ENCODE assay signal across 8 cellular contexts in the genomic region with DNA sequence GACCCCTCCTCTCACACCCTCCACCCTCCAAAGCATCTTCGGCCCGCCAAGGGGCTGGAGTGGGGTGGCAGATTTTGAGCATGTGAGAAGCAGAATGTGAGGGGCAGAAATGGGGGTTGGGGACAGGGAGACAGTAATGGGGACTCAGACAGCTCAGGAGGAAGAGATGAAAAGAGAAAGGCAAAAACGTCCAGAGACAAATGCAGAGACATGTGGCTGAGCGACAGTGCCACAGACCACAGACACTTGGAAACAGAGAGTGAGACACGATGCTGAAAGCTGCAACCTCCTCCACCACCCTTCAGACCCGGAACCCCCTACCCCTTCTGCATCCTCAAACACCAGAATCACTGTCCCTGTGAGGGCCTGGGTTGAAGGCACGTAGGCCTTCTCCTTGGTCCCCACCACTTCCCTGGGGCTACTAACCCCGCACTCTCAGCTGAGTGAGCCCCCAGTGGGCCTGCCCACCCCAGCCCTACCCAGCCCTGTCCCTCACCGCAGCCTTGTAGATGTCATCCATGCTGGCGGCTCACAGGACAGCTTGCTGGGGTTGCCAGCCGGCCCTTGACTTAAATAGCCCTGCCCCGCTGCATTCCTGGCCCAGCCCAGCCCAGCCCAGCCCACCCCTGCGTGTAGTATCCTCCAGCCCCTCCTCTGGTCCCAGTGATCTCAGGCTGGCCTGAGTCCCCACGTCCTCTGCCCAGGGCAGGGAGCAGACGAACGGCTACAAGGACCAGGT. TPM values are rescaled to one million over a fixed set of nuclear protein-coding genes. Genes with fewer than 3 reads are reported as not detected.
DNase-seq lines count a peak whose midpoint lies in the region; ATAC-seq and TF ChIP-seq lines count a peak whose summit lies in the region.

A gene (minus strand): TSS at position 546 of the 739 bp plus-strand sequence. CDS start 26 bp downstream, at position 520.

- H3K4me3 Mint-ChIP-seq in activated naive CD4-positive, alpha-beta T cell treated with anti-CD3 and anti-CD28 coated beads, Interleukin-2, amount 50 U/mL, for 24 hours: peak within 1 kb of the TSS; percentile 93
- H3K4me3 Mint-ChIP-seq in chondrocyte (ENCODE audit: unreplicated experiment): peak within 1 kb of the TSS; percentile 100

- H3K27me3 ChIP-seq in mucosa of rectum (ENCODE audit: control insufficient read depth in 2 of 2, insufficient read depth in 2 of 2, low read length in 2 of 2) (no peaks in the 10 kb centered on the region), vagina (no peaks in the 10 kb centered on the region)

- peak within 1 kb of the TSS; percentile 99 for H3K27ac Mint-ChIP-seq in activated naive CD4-positive, alpha-beta T cell treated with anti-CD3 and anti-CD28 coated beads, Interleukin-2, amount 50 U/mL, for 24 hours
- H3K27ac Mint-ChIP-seq in chondrocyte (ENCODE audit: unreplicated experiment): peak within 1 kb of the TSS; percentile 74

- peaks cover 0 to 9% of the 10 kb centered on the region in 2 donors for H3K36me3 ChIP-seq in mucosa of rectum (ENCODE audit: control insufficient read depth in 2 of 2, insufficient read depth in 2 of 2, low read length in 2 of 2)
- H3K36me3 ChIP-seq in vagina: peaks cover 0 to 5% of the 10 kb centered on the region in 2 donors

- H3K27ac ChIP-seq in mucosa of rectum (ENCODE audit: low read depth in 2 of 2, low read length in 2 of 2) (peak within 1 kb of the TSS; percentile 79 to 84), vagina (peak within 1 kb of the TSS; percentile 97)

- intact Hi-C loops in vagina (cut with DNase I): no loop called here

- no peak for TF ChIP-seq POLR2A in vagina (IDR thresholded peaks at IDR 0.05)

- DNase-seq in activated naive CD4-positive, alpha-beta T cell treated with Interleukin-2 at 50 U/mL for 16 hours: no peak
- DNase-seq in chondrocyte (ENCODE audit: low spot score) (no peak), vagina (ENCODE audit: extremely low spot score in 2 of 2) (no peak), NCI-H774 (lab: John Stamatoyannopoulos, UW) (no peak), putamen (ENCODE audit: low spot score) (no peak)

- no peak for TF ChIP-seq CTCF in chondrocyte (IDR thresholded peaks at IDR 0.05)
- no peak for TF ChIP-seq CTCF in vagina (IDR thresholded peaks at IDR 0.05)

- H3K4me3 ChIP-seq in mucosa of rectum (ENCODE audit: low read length in 2 of 2) (peak within 1 kb of the TSS; percentile 91 to 93), vagina (peak within 1 kb of the TSS; percentile 88 to 92)

- H3K9ac ChIP-seq in mucosa of rectum (ENCODE audit: low read depth in 1 of 2, low read length in 2 of 2): peak within 1 kb of the TSS; percentile 91 to 93

- H3K4me1 ChIP-seq in mucosa of rectum (ENCODE audit: control insufficient read depth in 2 of 2, insufficient read depth in 2 of 2, low read length in 2 of 2) (peaks cover 19 to 20% of the 10 kb centered on the region in 2 donors), vagina (peaks cover 40% of the 10 kb centered on the region)

- peaks cover 3% of the 10 kb centered on the region for H3K36me3 Mint-ChIP-seq in activated naive CD4-positive, alpha-beta T cell treated with anti-CD3 and anti-CD28 coated beads, Interleukin-2, amount 50 U/mL, for 24 hours
- peaks cover 9% of the 10 kb centered on the region for H3K36me3 Mint-ChIP-seq in chondrocyte (ENCODE audit: low read depth)

- no peaks in the 10 kb centered on the region for H3K27me3 Mint-ChIP-seq in activated naive CD4-positive, alpha-beta T cell treated with anti-CD3 and anti-CD28 coated beads, Interleukin-2, amount 50 U/mL, for 24 hours
- no peaks in the 10 kb centered on the region for H3K27me3 Mint-ChIP-seq in chondrocyte (ENCODE audit: low read depth)

- no peaks in the 10 kb centered on the region for H3K9me3 Mint-ChIP-seq in activated naive CD4-positive, alpha-beta T cell treated with anti-CD3 and anti-CD28 coated beads, Interleukin-2, amount 50 U/mL, for 24 hours
- no peaks in the 10 kb centered on the region for H3K9me3 Mint-ChIP-seq in chondrocyte (ENCODE audit: low read depth)

- H3K9me3 ChIP-seq in mucosa of rectum (ENCODE audit: control insufficient read depth in 2 of 2, low read length in 2 of 2) (no peaks in the 10 kb centered on the region), vagina (no peaks in the 10 kb centered on the region)

- ATAC-seq in HG02870 (IDR thresholded peaks at IDR 0.05; ENCODE audit: unreplicated experiment): no peak

- peaks cover 46% of the 10 kb centered on the region for H3K4me1 Mint-ChIP-seq in activated naive CD4-positive, alpha-beta T cell treated with anti-CD3 and anti-CD28 coated beads, Interleukin-2, amount 50 U/mL, for 24 hours
- H3K4me1 Mint-ChIP-seq in chondrocyte (ENCODE audit: low read depth): peaks cover 42% of the 10 kb centered on the region

RNA-seq across cellular contexts. Expression of the gene that starts here (rescaled TPM):
- 3.3 to 13.7 TPM (median 12.7 TPM) in 3 replicates for total RNA-seq in chondrocyte
- total RNA-seq in vagina: 1.7 TPM
